In genomic region chr3:170040283-170040907, GRCh38 we compare ENCODE assay signal across 14 cellular contexts. TPM values are rescaled to one million over a fixed set of nuclear protein-coding genes. Genes with fewer than 3 reads are reported as not detected.
DNase-seq lines count a peak whose midpoint lies in the region; FAIRE-seq and TF ChIP-seq lines count a peak whose summit lies in the region.
"Had no signal": no experiment of that assay in that cellular context is flagged by ENCODE, and none has a peak within 500 bp of the region (broad histone marks: within the 10 kb centered on the region; RNA-seq: fewer than 3 reads in every experiment).

No MANE protein-coding gene starts in this region.

- H3K27me3 ChIP-seq in small intestine (ENCODE audit: control insufficient read depth in 2 of 2, insufficient read depth in 2 of 2, low read length in 2 of 2) = no peaks in the 10 kb centered on the region
- H3K27me3 ChIP-seq: thyroid gland had no signal

- no peak for FAIRE-seq in small intestine (lab: Jason Lieb, UNC)
- FAIRE-seq: A204.1 had no signal

- peaks cover 0 to 4% of the 10 kb centered on the region in 2 donors for H3K4me1 ChIP-seq in small intestine (ENCODE audit: control insufficient read depth in 2 of 2, insufficient read depth in 1 of 2, low read depth in 1 of 2, low read length in 1 of 2)

- no peak for TF ChIP-seq CTCF in epithelial cell of proximal tubule (conservative IDR thresholded peaks at IDR 0.05; ENCODE audit: low read depth, low read length)

- H3K36me3 ChIP-seq in small intestine (ENCODE audit: control insufficient read depth in 2 of 2, insufficient read depth in 2 of 2, low read length in 2 of 2) = no peaks in the 10 kb centered on the region
- H3K36me3 ChIP-seq: gastroesophageal sphincter, thyroid gland had no signal

- H3K27ac ChIP-seq in small intestine (ENCODE audit: low read depth in 1 of 2, low read length in 1 of 2) = peak overlapping the region; percentile 3 to 9
- H3K27ac ChIP-seq: dorsolateral prefrontal cortex, gastroesophageal sphincter, thyroid gland had no signal

- DNase-seq in NCI-H2227 treated with DMSO at 0.1 percent for 48 hours (lab: John Stamatoyannopoulos, UW) (peak; percentile 10), NCI-H2227 (lab: John Stamatoyannopoulos, UW; ENCODE audit: unreplicated experiment) (no peak), NCI-H69 (lab: John Stamatoyannopoulos, UW) (peak; percentile 43), epithelial cell of proximal tubule (ENCODE audit: low read depth) (no peak), small intestine (peak; percentile 37), NCI-H1436 (lab: John Stamatoyannopoulos, UW) (no peak), cerebellar nuclear complex (lab: John Stamatoyannopoulos, UW) (no peak)
- DNase-seq in effector CD4-positive, alpha-beta T cell = no peak
- DNase-seq: dorsolateral prefrontal cortex, kidney glomerular epithelial cell, MV-4-11, thyroid gland had no signal

- peak overlapping the region; percentile 32 for H3K4me3 ChIP-seq in epithelial cell of proximal tubule (ENCODE audit: low read depth, low read length)
- peak overlapping the region in 1 of 2 donors; percentile 77 for H3K4me3 ChIP-seq in small intestine (ENCODE audit: low read depth in 1 of 2, low read length in 2 of 2)
- H3K4me3 ChIP-seq: dorsolateral prefrontal cortex, gastroesophageal sphincter, thyroid gland had no signal

- 12 to 32% (median 31%) methylated on average over 14 of the region's 14 CpGs for WGBS in small intestine, 3 donors

- no peaks in the 10 kb centered on the region for H3K9me3 ChIP-seq in small intestine (ENCODE audit: control insufficient read depth, low read depth)
- H3K9me3 ChIP-seq: gastroesophageal sphincter, thyroid gland had no signal

RNA-seq across cellular contexts. Expression of gene GPR160, which starts 2.6 kb away (rescaled TPM):
- 11.0 and 23.9 TPM in 2 replicates for total RNA-seq in epithelial cell of proximal tubule
- polyA plus RNA-seq in small intestine = 10 to 100 TPM; 48.6 to 55.9 (median 55.7) TPM

Comparison
In these comparisons a context has a peak if more than half of its experiments do, and no peak if none do; other contexts are left out.
1. DNase-seq: peak in NCI-H2227 treated with DMSO at 0.1 percent for 48 hours (single experiment), NCI-H69 (single experiment) and small intestine (single experiment); none in NCI-H2227 (single experiment), epithelial cell of proximal tubule (single experiment), effector CD4-positive, alpha-beta T cell (single experiment), NCI-H1436 (single experiment) and cerebellar nuclear complex (0 of 2).